Comparison of ENCODE assay signal across 8 cellular contexts in genomic region chr5:61333351-61334223, GRCh38. TPM values are rescaled to one million over a fixed set of nuclear protein-coding genes. Genes with fewer than 3 reads are reported as not detected.
DNase-seq lines count a peak whose midpoint lies in the region; ATAC-seq lines count a peak whose summit lies in the region.

No MANE protein-coding gene starts in this region.

- ATAC-seq in left ventricle myocardium superior (no peak), HG03280 (IDR thresholded peaks at IDR 0.05; ENCODE audit: unreplicated experiment) (no peak)

- DNase-seq in activated gamma-delta T cell (lab: John Stamatoyannopoulos, UW) (peak; percentile 22), activated gamma-delta T cell treated with Interleukin-2 at 50 U/mL for 16 hours (no peak), RKO (ENCODE audit: low spot score) (peak; percentile 55), left ventricle myocardium superior (peak; percentile 66), NCI-H2029 (lab: John Stamatoyannopoulos, UW) (no peak)

- H3K4me3 ChIP-seq in rectal smooth muscle tissue (ENCODE audit: low read length): peak overlapping the region; percentile 86

- H3K36me3 ChIP-seq in rectal smooth muscle tissue (ENCODE audit: control insufficient read depth, insufficient read depth, low read length): no peaks in the 10 kb centered on the region

- H3K27ac ChIP-seq in angular gyrus (ENCODE audit: low read depth, low read length) (peak overlapping the region; percentile 45), rectal smooth muscle tissue (ENCODE audit: low read depth, low read length) (peak overlapping the region; percentile 85)

- H3K4me1 ChIP-seq in rectal smooth muscle tissue (ENCODE audit: control insufficient read depth, insufficient read depth, low read length): peaks cover 19% of the 10 kb centered on the region

- no peaks in the 10 kb centered on the region for H3K27me3 ChIP-seq in rectal smooth muscle tissue (ENCODE audit: control insufficient read depth, insufficient read depth, low read length)

- intact Hi-C loops in left ventricle myocardium superior (cut with micrococcal nuclease): loop anchor here (10.0 kb wide), 1 partner anchor 169 kb away; the partner anchor contains the start of gene SMIM15

- H3K9ac ChIP-seq in rectal smooth muscle tissue (ENCODE audit: low read length): peak overlapping the region; percentile 68

RNA-seq across cellular contexts. Expression of gene ZSWIM6, which starts 1.5 kb away (rescaled TPM):
- 8.0 TPM for total RNA-seq in left ventricle myocardium superior

Comparison
In these comparisons a context has a peak if more than half of its experiments do, and no peak if none do; other contexts are left out.
1. DNase-seq: peak in activated gamma-delta T cell (single experiment), RKO (single experiment) and left ventricle myocardium superior (single experiment); none in activated gamma-delta T cell treated with Interleukin-2 at 50 U/mL for 16 hours (single experiment) and NCI-H2029 (single experiment).